Comparison of ENCODE assay signal across 8 cellular contexts in the genomic region with DNA sequence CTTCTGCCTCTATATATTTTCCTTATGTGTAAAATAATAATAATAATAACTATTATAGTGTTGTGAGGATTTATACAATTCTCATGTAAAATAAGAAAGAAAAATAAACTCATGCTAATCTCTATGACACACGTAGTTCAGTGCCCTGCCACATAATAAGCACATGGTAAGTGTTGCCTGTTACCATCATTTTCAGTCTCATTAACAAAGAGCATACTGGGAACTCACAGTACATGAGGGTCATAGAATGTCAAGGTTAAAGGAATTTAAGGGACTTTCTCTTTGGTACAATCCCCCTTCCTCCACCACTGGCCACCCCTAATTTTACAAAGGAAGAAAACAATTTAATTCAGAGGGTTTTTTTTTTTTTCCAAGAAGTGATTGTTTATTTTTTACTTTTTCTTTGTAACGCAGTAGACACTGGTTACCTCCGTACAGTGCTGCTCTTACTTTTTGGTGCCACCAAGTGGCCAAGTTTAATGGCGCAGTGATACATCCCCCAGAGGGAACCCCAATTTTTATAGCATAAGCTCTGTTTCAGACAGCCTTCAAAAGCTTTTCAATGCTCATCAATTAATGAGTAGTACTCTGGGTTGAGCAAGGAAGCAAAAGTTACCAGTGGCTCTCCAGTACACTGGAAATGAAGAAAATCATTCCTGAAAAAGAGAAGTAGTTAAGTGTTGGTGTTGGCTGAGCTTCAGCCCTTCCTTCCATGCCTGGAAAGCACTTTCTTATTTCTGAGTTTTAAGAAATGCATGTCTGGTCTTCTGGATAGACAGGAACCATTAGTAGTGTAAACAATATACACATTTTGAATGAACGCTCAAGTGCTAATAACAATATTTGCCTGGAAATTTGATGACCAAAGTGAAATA.
DNase-seq lines count a peak whose midpoint lies in the region; ATAC-seq and TF ChIP-seq lines count a peak whose summit lies in the region.

No MANE protein-coding gene starts in this region.

- intact Hi-C loops in body of pancreas (cut with DNase I), result no loop called here

- H3K4me3 Mint-ChIP-seq in T-helper 2 cell treated with Interferon-gamma antibody and Interleukin-4, amounts not matched to agents 5 μg/mL and 100 μg/mL, for 36 hours, result peak overlapping the region; percentile 45

- peak overlapping the region; percentile 75 for H3K27ac Mint-ChIP-seq in T-helper 2 cell treated with Interferon-gamma antibody and Interleukin-4, amounts not matched to agents 5 μg/mL and 100 μg/mL, for 36 hours

- no peaks in the 10 kb centered on the region for H3K9me3 ChIP-seq in body of pancreas

- peaks cover 5% of the 10 kb centered on the region for H3K27me3 Mint-ChIP-seq in T-helper 2 cell treated with Interferon-gamma antibody and Interleukin-4, amounts not matched to agents 5 μg/mL and 100 μg/mL, for 36 hours (ENCODE audit: low read depth)

- H3K4me3 ChIP-seq in body of pancreas, result no peak overlapping the region

- peaks cover 33% of the 10 kb centered on the region for H3K4me1 Mint-ChIP-seq in T-helper 2 cell treated with Interferon-gamma antibody and Interleukin-4, amounts not matched to agents 5 μg/mL and 100 μg/mL, for 36 hours (ENCODE audit: low read depth)

- peak in 6 of 7 experiments; percentile 20 to 42 (median 36) for TF ChIP-seq CTCF in body of pancreas (IDR thresholded peaks at IDR 0.05)

- H3K27me3 ChIP-seq in body of pancreas, result no peaks in the 10 kb centered on the region

- peaks cover 28% of the 10 kb centered on the region for H3K9me3 Mint-ChIP-seq in T-helper 2 cell treated with Interferon-gamma antibody and Interleukin-4, amounts not matched to agents 5 μg/mL and 100 μg/mL, for 36 hours

- TF ChIP-seq POLR2A in body of pancreas (IDR thresholded peaks at IDR 0.05), result no peak

- peak; percentile 67 for DNase-seq in EH (ENCODE audit: low read depth)
- DNase-seq in HPDE6-E6E7 (ENCODE audit: extremely low spot score), result peak; percentile 52
- DNase-seq in T-helper 2 cell treated with Interferon-gamma antibody and Interleukin-4, amounts not matched to agents 5 μg/mL and 100 μg/mL, for 36 hours (ENCODE audit: low spot score), result peak; percentile 45
- DNase-seq in body of pancreas, result peak in 3 of 4 donors; percentile 18 to 39 (median 22)
- DNase-seq in left kidney (ENCODE audit: low read depth, low spot score), result peak; percentile 56
- DNase-seq in stimulated activated CD8-positive, alpha-beta memory T cell treated with anti-CD3 and anti-CD28 coated beads, Interleukin-12 subunit alpha, Interleukin-12 subunit beta, amount 100 ng/mL, for 1 hour (ENCODE audit: low read depth), result peak; percentile 6
- DNase-seq in NCI-H2171 (lab: John Stamatoyannopoulos, UW), result no peak

- WGBS in body of pancreas, 2 donors, result 12 to 15% methylated on average over 5 of the region's 5 CpGs

- H3K27ac ChIP-seq in body of pancreas, result no peak overlapping the region

- ATAC-seq in GM21390 (IDR thresholded peaks at IDR 0.05; ENCODE audit: unreplicated experiment), result peak; percentile 92
- ATAC-seq in body of pancreas, result no peak

- no peaks in the 10 kb centered on the region for H3K36me3 ChIP-seq in body of pancreas (replicated peaks in 1 of 2; ENCODE audit: insufficient read depth in 1 of 2, low read depth in 2 of 2)

- H3K36me3 Mint-ChIP-seq in T-helper 2 cell treated with Interferon-gamma antibody and Interleukin-4, amounts not matched to agents 5 μg/mL and 100 μg/mL, for 36 hours (ENCODE audit: low read depth), result peaks cover 16% of the 10 kb centered on the region

- H3K4me1 ChIP-seq in body of pancreas, result no peaks in the 10 kb centered on the region
